In the genomic region with DNA sequence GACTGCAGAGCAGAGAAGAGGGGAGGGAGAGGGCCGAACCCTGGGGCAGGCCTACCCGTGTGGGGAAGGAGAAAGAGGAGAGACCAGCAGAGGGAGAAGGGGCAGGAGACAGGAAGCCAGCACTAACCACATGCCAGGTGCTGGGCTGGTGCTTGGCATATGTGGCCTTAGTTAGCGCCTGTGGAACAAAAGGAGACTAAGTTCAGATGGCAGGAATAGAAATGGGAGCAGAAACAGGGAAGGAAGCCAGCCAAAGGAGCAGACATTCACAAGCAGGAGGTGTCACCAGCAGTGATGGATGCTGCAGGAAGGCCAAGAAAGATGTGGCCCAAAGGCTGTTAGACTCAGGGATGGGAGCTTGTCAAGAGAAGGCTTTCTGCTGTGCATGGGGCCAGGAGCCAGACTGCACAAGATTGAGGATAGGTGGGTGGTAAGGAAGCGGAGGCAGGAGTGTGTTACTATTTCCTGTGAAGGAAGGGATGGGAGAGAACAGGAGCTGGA, we compare ENCODE assay signal across 20 cellular contexts. TPM values are rescaled to one million over a fixed set of nuclear protein-coding genes. Genes with fewer than 3 reads are reported as not detected.
DNase-seq lines count a peak whose midpoint lies in the region; ATAC-seq and TF ChIP-seq lines count a peak whose summit lies in the region.
"Had no signal": no experiment of that assay in that cellular context is flagged by ENCODE, and none has a peak within 500 bp of the region (broad histone marks: within the 10 kb centered on the region; RNA-seq: fewer than 3 reads in every experiment).

No MANE protein-coding gene starts in this region.

- H3K9me3 Mint-ChIP-seq in chondrocyte (ENCODE audit: low read depth) = no peaks in the 10 kb centered on the region
- H3K9me3 Mint-ChIP-seq: endodermal cell, WTC11 had no signal

- peaks cover 10% of the 10 kb centered on the region for H3K4me1 Mint-ChIP-seq in chondrocyte (ENCODE audit: low read depth)
- H3K4me1 Mint-ChIP-seq: endodermal cell had no signal

- no peaks in the 10 kb centered on the region for H3K9me2 ChIP-seq in PC-3 (replicated peaks; ENCODE audit: low read length)

- H3F3A ChIP-seq in PC-3 (ENCODE audit: low read length, unreplicated experiment) = no peaks in the 10 kb centered on the region

- H3K4me3 ChIP-seq in DND-41 (ENCODE audit: low read depth in 1 of 2, low read length in 2 of 2) (no peak overlapping the region), PC-3 (ENCODE audit: low read length) (no peak overlapping the region)
- H3K4me3 ChIP-seq: lung, Peyer's patch had no signal

- H3K27me3 ChIP-seq in DND-41 (ENCODE audit: insufficient read depth, low read length, poor library complexity) (no peaks in the 10 kb centered on the region), PC-3 (ENCODE audit: low read length) (no peaks in the 10 kb centered on the region)
- H3K27me3 ChIP-seq: brain microvascular endothelial cell, foreskin keratinocyte, neutrophil, Peyer's patch had no signal

- TF ChIP-seq CTCF in DND-41 (IDR thresholded peaks at IDR 0.05; ENCODE audit: borderline replicate concordance, extremely low read depth, low read length, poor library complexity, severe bottlenecking) = peak; percentile 15
- TF ChIP-seq CTCF in chondrocyte (IDR thresholded peaks at IDR 0.05) = no peak
- no peak for TF ChIP-seq CTCF in PC-3 (conservative IDR thresholded peaks at IDR 0.05; ENCODE audit: low read depth, low read length)

- H4K20me1 ChIP-seq in DND-41 (ENCODE audit: insufficient read depth, low read length) = no peaks in the 10 kb centered on the region
- H4K20me1 ChIP-seq in PC-3 (ENCODE audit: low read length) = no peaks in the 10 kb centered on the region

- H2AFZ ChIP-seq in DND-41 (ENCODE audit: low read depth, low read length) = no peak overlapping the region
- H2AFZ ChIP-seq in PC-3 (ENCODE audit: low read length) = no peak overlapping the region

- H3K79me2 ChIP-seq in DND-41 (ENCODE audit: insufficient read depth, low read length) = no peaks in the 10 kb centered on the region
- H3K79me2 ChIP-seq in PC-3 (ENCODE audit: low read length) = no peaks in the 10 kb centered on the region

- peak overlapping the region; percentile 46; the same call in 1 of the 2 replicates for H3K27ac ChIP-seq in DND-41 (ENCODE audit: low read length)
- H3K27ac ChIP-seq in PC-3 (ENCODE audit: low read length) = no peak overlapping the region
- H3K27ac ChIP-seq: brain microvascular endothelial cell, foreskin keratinocyte, neutrophil, Peyer's patch had no signal

- H3K4me1 ChIP-seq in DND-41 (ENCODE audit: insufficient read depth, low read length) = peaks cover 18% of the 10 kb centered on the region
- H3K4me1 ChIP-seq in PC-3 (ENCODE audit: insufficient read depth, low read length) = no peaks in the 10 kb centered on the region
- H3K4me1 ChIP-seq: foreskin keratinocyte had no signal

- H3K9ac ChIP-seq in DND-41 (ENCODE audit: low read depth, low read length) (no peak overlapping the region), PC-3 (ENCODE audit: low read length) (no peak overlapping the region)

- H3K36me3 ChIP-seq in DND-41 (ENCODE audit: insufficient read depth, low read length) (no peaks in the 10 kb centered on the region), PC-3 (ENCODE audit: low read depth, low read length) (no peaks in the 10 kb centered on the region; the same call in 1 of the 2 replicates)
- H3K36me3 ChIP-seq: neutrophil had no signal

- CTCF ChIA-PET in PC-3 (lab: Charles Lee) = no interaction called here

- H3K36me3 Mint-ChIP-seq in chondrocyte (ENCODE audit: low read depth) = peaks cover 64% of the 10 kb centered on the region
- H3K36me3 Mint-ChIP-seq: activated CD8-positive, alpha-beta memory T cell treated with anti-CD3 and anti-CD28 coated beads, Interleukin-2, amount 10 ng/mL, durations not matched to agents 7 days and 5 days had no signal

- H3K9me3 ChIP-seq in DND-41 (ENCODE audit: insufficient read depth, low read length, severe bottlenecking) (no peaks in the 10 kb centered on the region), PC-3 (ENCODE audit: low read length) (no peaks in the 10 kb centered on the region)
- H3K9me3 ChIP-seq: neutrophil, Peyer's patch had no signal

- H3K27ac Mint-ChIP-seq in chondrocyte (ENCODE audit: unreplicated experiment) = peak overlapping the region; percentile 32
- H3K27ac Mint-ChIP-seq: activated CD8-positive, alpha-beta memory T cell treated with anti-CD3 and anti-CD28 coated beads, Interleukin-2, amount 10 ng/mL, durations not matched to agents 7 days and 5 days; endodermal cell had no signal

- intact Hi-C loops in posterior vena cava (cut with DNase I) = no loop called here
- intact Hi-C loops in PC-3 (cut with micrococcal nuclease) = no loop called here

- H3K4me2 ChIP-seq in DND-41 (ENCODE audit: insufficient read depth, low read length) (no peak overlapping the region), PC-3 (ENCODE audit: low read length) (no peak overlapping the region)

- ATAC-seq in DND-41 (ENCODE audit: insufficient read depth, low read depth) (peak; percentile 97), PC-3 (no peak; the same call in 1 of the 2 replicates)
- ATAC-seq: activated CD8-positive, alpha-beta memory T cell treated with anti-CD3 and anti-CD28 coated beads, Interleukin-2, amount 10 ng/mL, durations not matched to agents 7 days and 5 days; foreskin keratinocyte; WTC11 had no signal

- no peak overlapping the region for H3K4me3 Mint-ChIP-seq in chondrocyte (ENCODE audit: unreplicated experiment)
- H3K4me3 Mint-ChIP-seq: activated CD8-positive, alpha-beta memory T cell treated with anti-CD3 and anti-CD28 coated beads, Interleukin-2, amount 10 ng/mL, durations not matched to agents 7 days and 5 days; endodermal cell; WTC11 had no signal

- POLR2A ChIA-PET in PC-3 (lab: Charles Lee; ENCODE audit: unreplicated experiment) = no interaction called here

- H3K27me3 Mint-ChIP-seq in chondrocyte (ENCODE audit: low read depth) = no peaks in the 10 kb centered on the region
- H3K27me3 Mint-ChIP-seq: activated CD8-positive, alpha-beta memory T cell treated with anti-CD3 and anti-CD28 coated beads, Interleukin-2, amount 10 ng/mL, durations not matched to agents 7 days and 5 days had no signal

- no TSS peak for BruUV-seq in PC-3 (replicated peaks; lab: Mats Ljungman, UMichigan)

- peak; percentile 65 for DNase-seq in DND-41
- DNase-seq in NCI-H2196 treated with DMSO at 0.1 percent for 48 hours (lab: John Stamatoyannopoulos, UW; ENCODE audit: unreplicated experiment) = peak; percentile 33
- DNase-seq in chondrocyte (ENCODE audit: low spot score) = no peak
- DNase-seq in posterior vena cava (ENCODE audit: low spot score) = peak; percentile 37
- DNase-seq in NCI-H524 (lab: John Stamatoyannopoulos, UW) = no peak
- no peak for DNase-seq in effector CD4-positive, alpha-beta T cell
- DNase-seq in PC-3 = no peak
- DNase-seq: activated CD8-positive, alpha-beta memory T cell treated with anti-CD3 and anti-CD28 coated beads, Interleukin-2, amount 10 ng/mL, durations not matched to agents 7 days and 5 days; activated gamma-delta T cell treated with Interleukin-2 at 50 U/mL for 16 hours; brain microvascular endothelial cell; endodermal cell; foreskin keratinocyte; KG1; NCI-H1436; NCI-H524 treated with DMSO at 0.1 percent for 48 hours; Peyer's patch had no signal

RNA-seq across cellular contexts. Expression of a gene that starts 26.7 kb away (rescaled TPM):
- total RNA-seq in chondrocyte = not detected in 3 replicates
- total RNA-seq in posterior vena cava = not detected
- not detected in 2 replicates for total RNA-seq in PC-3 (2014; rRNA removed)
- total RNA-seq: activated CD8-positive, alpha-beta memory T cell treated with anti-CD3 and anti-CD28 coated beads, Interleukin-2, amount 10 ng/mL, durations not matched to agents 7 days and 5 days; Daoy; endodermal cell; foreskin keratinocyte; WTC11 had no signal

RNA-seq across cellular contexts. Expression of a gene that starts 45.3 kb away (rescaled TPM):
- total RNA-seq in chondrocyte (164 to 271 TPM (median 179 TPM) in 3 replicates), posterior vena cava (100 to 1,000 TPM; 155 to 201 TPM), PC-3 (2014; rRNA removed) (36.1 and 37.1 TPM in 2 replicates)

Comparison
In these comparisons a context has a peak if more than half of its experiments do, and no peak if none do; other contexts are left out.
1. DNase-seq: peak in DND-41 (single experiment), NCI-H2196 treated with DMSO at 0.1 percent for 48 hours (single experiment) and posterior vena cava (single experiment); none in chondrocyte (single experiment), NCI-H524 (0 of 2), effector CD4-positive, alpha-beta T cell (single experiment) and PC-3 (single experiment).